Comparison of ENCODE assay signal across 8 cellular contexts in the genomic region with DNA sequence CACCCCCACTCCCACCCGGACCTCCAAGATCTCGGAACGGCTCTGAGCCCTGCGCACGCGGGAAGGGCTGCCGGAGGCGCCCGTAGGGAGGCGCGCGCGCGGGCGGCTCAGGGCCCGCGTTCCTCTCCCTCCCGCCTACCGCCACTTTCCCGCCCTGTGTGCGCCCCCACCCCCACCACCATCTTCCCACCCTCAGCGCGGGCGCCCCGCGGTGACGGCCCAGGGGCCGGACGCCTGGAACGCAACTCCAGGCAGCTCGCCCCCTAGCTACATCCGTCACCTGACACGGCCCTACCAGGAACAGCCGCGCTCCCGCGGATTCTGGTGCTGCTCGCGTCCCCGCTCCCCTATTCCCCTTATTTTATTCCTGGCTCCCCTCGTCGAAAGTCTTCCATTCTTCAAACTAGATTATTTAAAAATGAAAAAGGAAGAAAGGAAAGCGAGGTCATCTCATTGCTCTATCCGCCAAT. TPM values are rescaled to one million over a fixed set of nuclear protein-coding genes. Genes with fewer than 3 reads are reported as not detected.
DNase-seq lines count a peak whose midpoint lies in the region; FAIRE-seq and TF ChIP-seq lines count a peak whose summit lies in the region.

A gene (plus strand): TSS at position 266 of the 470 bp plus-strand sequence.

- H4K20me1 ChIP-seq in GM23248 (ENCODE audit: insufficient read depth) (no peaks in the 10 kb centered on the region), mammary epithelial cell (ENCODE audit: insufficient read depth, low read length) (no peaks in the 10 kb centered on the region), keratinocyte (ENCODE audit: control insufficient read depth, extremely low read depth, insufficient read depth, low read length) (no peaks in the 10 kb centered on the region)

- no peak for FAIRE-seq in keratinocyte (lab: Jason Lieb, UNC)

- dilution Hi-C loops in mammary epithelial cell (cut with HindIII; ENCODE audit: low sequenced_read_pairs) (no loop called here), keratinocyte (cut with MboI; ENCODE audit: extremely low pct_ligation_motif_present, low sequenced_read_pairs) (no loop called here)

- H3K27ac ChIP-seq in GM23248 (peak within 1 kb of the TSS; percentile 85), mammary epithelial cell (ENCODE audit: insufficient read depth, low read depth, low read length) (peak within 1 kb of the TSS; percentile 96), keratinocyte (ENCODE audit: control insufficient read depth, insufficient read depth, low read length) (peak within 1 kb of the TSS; percentile 88)

- H3K9ac ChIP-seq in GM23248: peak within 1 kb of the TSS; percentile 91
- H3K9ac ChIP-seq in mammary epithelial cell (ENCODE audit: insufficient read depth, low read length): peak within 1 kb of the TSS; percentile 99
- H3K9ac ChIP-seq in keratinocyte (ENCODE audit: control insufficient read depth, extremely low read depth, insufficient read depth, low read length): peak within 1 kb of the TSS; percentile 92

- no peak for TF ChIP-seq CTCF in GM12865 (IDR thresholded peaks at IDR 0.05; ENCODE audit: insufficient read depth, low read depth, low read length, missing control alignments)
- peak in 1 of 2 donors; percentile 33 for TF ChIP-seq CTCF in mammary epithelial cell (conservative IDR thresholded peaks at IDR 0.05 in 1 of 2, IDR thresholded peaks at IDR 0.05 in 1 of 2; ENCODE audit: extremely low read depth in 1 of 2, insufficient read depth in 1 of 2, low read depth in 1 of 2, low read length in 2 of 2)
- TF ChIP-seq CTCF in keratinocyte (optimal IDR thresholded peaks at IDR 0.05 in 1 of 3, IDR thresholded peaks at IDR 0.05 in 1 of 3, conservative IDR thresholded peaks at IDR 0.05 in 1 of 3; ENCODE audit: extremely low read depth in 1 of 3, insufficient read depth in 2 of 3, low read length in 3 of 3): peak in 1 of 3 experiments; percentile 54

- H3K79me2 ChIP-seq in GM23248 (ENCODE audit: insufficient read depth): peaks cover 38% of the 10 kb centered on the region
- H3K79me2 ChIP-seq in mammary epithelial cell (ENCODE audit: insufficient read depth, low read length): peaks cover 80% of the 10 kb centered on the region
- H3K79me2 ChIP-seq in keratinocyte (ENCODE audit: control insufficient read depth, insufficient read depth, low read length): peaks cover 30% of the 10 kb centered on the region

- WGBS in GM23248 (ENCODE audit: low coverage in 1 of 2, low lambda C conversion rate in 2 of 2, missing lambda C conversion rate in 2 of 2), 2 experiments: 0 to 1% methylated on average over 23 to 44 of the region's 44 CpGs
- WGBS in mammary epithelial cell (ENCODE audit: low coverage, missing lambda C conversion rate): 0% methylated on average over 3 of the region's 44 CpGs

- H3K4me3 ChIP-seq in GM12865 (ENCODE audit: low read depth, low read length) (peak within 1 kb of the TSS; percentile 76), GM23248 (peak within 1 kb of the TSS; percentile 91), mammary epithelial cell (replicated peaks in 1 of 3; ENCODE audit: insufficient read depth in 1 of 3, low read depth in 2 of 3, low read length in 3 of 3) (peak within 1 kb of the TSS; percentile 71 to 98 (median 94)), keratinocyte (ENCODE audit: control insufficient read depth in 2 of 3, extremely low read depth in 1 of 3, insufficient read depth in 2 of 3, low read depth in 1 of 3, low read length in 3 of 3) (peak within 1 kb of the TSS; percentile 84 to 96 (median 91))

- no TSS peak for BruUV-seq in mammary epithelial cell (replicated peaks; lab: Mats Ljungman, UMichigan)

- no peaks in the 10 kb centered on the region for H3F3A ChIP-seq in GM23248 (ENCODE audit: insufficient read depth)

- H3K27me3 ChIP-seq in GM23248 (replicated peaks; ENCODE audit: insufficient read depth) (no peaks in the 10 kb centered on the region), mammary epithelial cell (ENCODE audit: insufficient read depth, low read length) (no peaks in the 10 kb centered on the region), keratinocyte (ENCODE audit: control insufficient read depth, extremely low read depth, insufficient read depth, low read length) (no peaks in the 10 kb centered on the region)

- no peaks in the 10 kb centered on the region for H3K36me3 ChIP-seq in GM23248 (ENCODE audit: low read depth)
- peaks cover 3% of the 10 kb centered on the region for H3K36me3 ChIP-seq in mammary epithelial cell (ENCODE audit: insufficient read depth, low read length)
- no peaks in the 10 kb centered on the region for H3K36me3 ChIP-seq in keratinocyte (ENCODE audit: control insufficient read depth in 2 of 2, extremely low read depth in 1 of 2, insufficient read depth in 2 of 2, low read length in 2 of 2)

- in situ Hi-C loops in GM23248 (cut with MboI) (no loop called here), mammary epithelial cell (cut with MboI; ENCODE audit: low sequenced_read_pairs in 2 of 2) (loop anchor here in 1 of 2 donors (10.0 kb wide), 1 partner anchor 240 kb away; no protein-coding TSS in a partner anchor)

- H3K9me3 ChIP-seq in GM23248 (ENCODE audit: low read depth) (no peaks in the 10 kb centered on the region), mammary epithelial cell (replicated peaks; ENCODE audit: insufficient read depth, low read length) (peaks cover 7% of the 10 kb centered on the region), keratinocyte (ENCODE audit: control insufficient read depth, low read depth, low read length) (no peaks in the 10 kb centered on the region)

- TF ChIP-seq RAD21 in Ishikawa (IDR thresholded peaks at IDR 0.05; ENCODE audit: low read depth): no peak; the same call in 1 of the 2 replicates

- TF ChIP-seq EP300 in Ishikawa (IDR thresholded peaks at IDR 0.05; ENCODE audit: borderline replicate concordance): 0 out of 2 replicates have a peak, but pooled peaks have one; percentile 2

- H3K4me1 ChIP-seq in GM23248 (ENCODE audit: insufficient read depth) (peaks cover 25% of the 10 kb centered on the region), mammary epithelial cell (ENCODE audit: insufficient read depth, low read length) (peaks cover 19% of the 10 kb centered on the region), keratinocyte (ENCODE audit: control insufficient read depth, extremely low read depth, insufficient read depth, low read length) (peaks cover 22% of the 10 kb centered on the region)

- intact Hi-C loops in mammary epithelial cell (cut with micrococcal nuclease): loop anchor here (2.0 kb wide), 1 partner anchor 14 kb away; a partner anchor contains a TSS

- H3K9me1 ChIP-seq in keratinocyte (ENCODE audit: control insufficient read depth, extremely low read depth, insufficient read depth, low read length): no peaks in the 10 kb centered on the region

- H3K9me2 ChIP-seq in GM23248 (ENCODE audit: insufficient read depth): no peaks in the 10 kb centered on the region

- DNase-seq in GM12865 (ENCODE audit: low read depth) (peak; percentile 88), GM23248 (peak; percentile 81), SIG-M5 (lab: John Stamatoyannopoulos, UW) (peak; percentile 28), mammary epithelial cell (peak; percentile 77), keratinocyte (ENCODE audit: low read depth, low spot score) (no peak)
- peak; percentile 33 for DNase-seq in stimulated activated CD4-positive, alpha-beta T cell treated with anti-CD3 and anti-CD28 coated beads, Interleukin-4, amount 100 ng/mL, for 24 hours
- no peak for DNase-seq in effector CD8-positive, alpha-beta T cell (lab: John Stamatoyannopoulos, UW)

- CTCF ChIA-PET in mammary epithelial cell (lab: Charles Lee; ENCODE audit: low non-redundant PET): no interaction called here

- H3K4me2 ChIP-seq in GM23248 (ENCODE audit: unreplicated experiment): peak within 1 kb of the TSS; percentile 82
- peak within 1 kb of the TSS; percentile 96 for H3K4me2 ChIP-seq in mammary epithelial cell (ENCODE audit: insufficient read depth, low read depth, low read length)
- peak within 1 kb of the TSS; percentile 82 for H3K4me2 ChIP-seq in keratinocyte (ENCODE audit: control insufficient read depth, extremely low read depth, insufficient read depth, low read depth, low read length)

- peak within 1 kb of the TSS; percentile 96 for H2AFZ ChIP-seq in GM23248
- peak within 1 kb of the TSS; percentile 98 for H2AFZ ChIP-seq in mammary epithelial cell (ENCODE audit: low read depth, low read length)
- H2AFZ ChIP-seq in keratinocyte (ENCODE audit: control insufficient read depth, low read length): peak within 1 kb of the TSS; percentile 100

TF ChIP-seq in Ishikawa, 13 proteins besides CTCF, POLR2A, EP300 and RAD21:
- TF ChIP-seq FOXM1 (IDR thresholded peaks at IDR 0.05; ENCODE audit: borderline replicate concordance, low read depth) (no peak), ZBTB7A (IDR thresholded peaks at IDR 0.05; ENCODE audit: low read depth) (peak; percentile 58; the same call in 1 of the 2 replicates), YY1 (IDR thresholded peaks at IDR 0.05; ENCODE audit: low read depth) (no peak), EGR1 (IDR thresholded peaks at IDR 0.05) (no peak), NFIC (IDR thresholded peaks at IDR 0.05) (no peak), TEAD4 (IDR thresholded peaks at IDR 0.05) (peak; percentile 60), TAF1 (IDR thresholded peaks at IDR 0.05; ENCODE audit: low read depth) (no peak), TCF12 (IDR thresholded peaks at IDR 0.05; ENCODE audit: low read depth) (peak; percentile 40; the same call in 1 of the 2 replicates)
- TF ChIP-seq, protein P1, sequence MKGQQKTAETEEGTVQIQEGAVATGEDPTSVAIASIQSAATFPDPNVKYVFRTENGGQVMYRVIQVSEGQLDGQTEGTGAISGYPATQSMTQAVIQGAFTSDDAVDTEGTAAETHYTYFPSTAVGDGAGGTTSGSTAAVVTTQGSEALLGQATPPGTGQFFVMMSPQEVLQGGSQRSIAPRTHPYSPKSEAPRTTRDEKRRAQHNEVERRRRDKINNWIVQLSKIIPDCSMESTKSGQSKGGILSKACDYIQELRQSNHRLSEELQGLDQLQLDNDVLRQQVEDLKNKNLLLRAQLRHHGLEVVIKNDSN (IDR thresholded peaks at IDR 0.05): peak; percentile 83

RNA-seq across cellular contexts. Expression of the gene that starts here (rescaled TPM):
- 1.3 and 4.1 TPM in 2 replicates for total RNA-seq in GM23248 (2014; rRNA removed; shearing (Covaris generic))
- 0.58 and 0.61 TPM in 2 replicates for polyA plus RNA-seq in GM23248 (2016; fragmentation: Nextera tagmentation; extraction: Ambion mirVana)
- total RNA-seq in mammary epithelial cell: 1 to 10 TPM; 1.8 to 2.3 TPM
- polyA plus RNA-seq in mammary epithelial cell: 0.75 TPM
- 13.6 TPM for polyA minus RNA-seq in mammary epithelial cell
- polyA plus RNA-seq in keratinocyte: 0.61 to 1.4 TPM (median 1.1 TPM) in 3 replicates
- 0.47 TPM for polyA plus RNA-seq in keratinocyte (2011; ENCODE audit: low read depth)
- 0.35 and 0.73 TPM in 2 replicates for polyA plus RNA-seq in keratinocyte (2011; cell fraction: cytosol; rRNA removed)
- polyA plus RNA-seq in keratinocyte (2011; cell fraction: nucleus; rRNA removed): 1.9 and 2.1 TPM in 2 replicates
- polyA plus RNA-seq in keratinocyte (2012; ENCODE audit: low replicate concordance): 0.33 and 0.52 TPM in 2 replicates
- 1.4 to 2.5 TPM in 2 of 3 replicates, not detected in the other for polyA minus RNA-seq in keratinocyte
- not detected for polyA minus RNA-seq in keratinocyte (2011; cell fraction: cytosol; rRNA and poly(A)+ RNA removed)
- polyA minus RNA-seq in keratinocyte (2011; cell fraction: nucleus; rRNA and poly(A)+ RNA removed): 2.3 and 5.0 TPM in 2 replicates

Comparison
In these comparisons a context has a peak if more than half of its experiments do, and no peak if none do; other contexts are left out.
1. DNase-seq: peak in GM12865 (single experiment), GM23248 (single experiment), SIG-M5 (single experiment), mammary epithelial cell (single experiment) and stimulated activated CD4-positive, alpha-beta T cell treated with anti-CD3 and anti-CD28 coated beads, Interleukin-4, amount 100 ng/mL, for 24 hours (single experiment); none in keratinocyte (single experiment) and effector CD8-positive, alpha-beta T cell (single experiment).
2. Peak in every context shown above with its lines, with median percentiles within 50 percentile points of each other: H3K4me3 ChIP-seq, H2AFZ ChIP-seq, H3K27ac ChIP-seq, H3K4me2 ChIP-seq and H3K9ac ChIP-seq.